ENCODE assay signal across 20 cellular contexts in genomic region chr10:20903635-20904390, GRCh38.
"Had no signal": no experiment of that assay in that cellular context is flagged by ENCODE, and none has a peak within 500 bp of the region (broad histone marks: within the 10 kb centered on the region; RNA-seq: fewer than 3 reads in every experiment).

No MANE protein-coding gene starts in this region.

- H3K27ac ChIP-seq: coronary artery, dorsolateral prefrontal cortex, esophagus muscularis mucosa, foreskin keratinocyte, gastroesophageal sphincter, heart right ventricle, left lung, lower lobe of right lung had no signal

- ATAC-seq: foreskin keratinocyte, gastroesophageal sphincter, left lung, lower lobe of right lung, mucosa of descending colon had no signal

- H3K4me3 ChIP-seq: coronary artery, dorsolateral prefrontal cortex, esophagus muscularis mucosa, gastroesophageal sphincter, heart right ventricle, left lung, lower lobe of right lung, mucosa of descending colon had no signal

- FAIRE-seq: endothelial cell of umbilical vein, frontal cortex, islet of Langerhans, kidney had no signal

- H3K36me3 ChIP-seq: esophagus muscularis mucosa, gastroesophageal sphincter, heart right ventricle, left lung, lower lobe of right lung had no signal

- DNase-seq: dermis blood vessel endothelial cell; dorsolateral prefrontal cortex; effector CD4-positive, alpha-beta T cell; effector memory CD4-positive, alpha-beta T cell; foreskin keratinocyte; heart right ventricle; hippocampal formation; kidney; kidney glomerular epithelial cell; left lung; lower lobe of right lung; mesenchymal stem cell; mucosa of descending colon; naive B cell had no signal

- H3K4me1 ChIP-seq: esophagus muscularis mucosa, foreskin keratinocyte, gastroesophageal sphincter, left lung, lower lobe of right lung had no signal

- H3K27me3 ChIP-seq: dorsolateral prefrontal cortex, esophagus muscularis mucosa, foreskin keratinocyte, gastroesophageal sphincter, heart right ventricle, left lung had no signal

- H3K9me3 ChIP-seq: esophagus muscularis mucosa, gastroesophageal sphincter, heart right ventricle, left lung, lower lobe of right lung, mucosa of descending colon had no signal
